In the genomic region with DNA sequence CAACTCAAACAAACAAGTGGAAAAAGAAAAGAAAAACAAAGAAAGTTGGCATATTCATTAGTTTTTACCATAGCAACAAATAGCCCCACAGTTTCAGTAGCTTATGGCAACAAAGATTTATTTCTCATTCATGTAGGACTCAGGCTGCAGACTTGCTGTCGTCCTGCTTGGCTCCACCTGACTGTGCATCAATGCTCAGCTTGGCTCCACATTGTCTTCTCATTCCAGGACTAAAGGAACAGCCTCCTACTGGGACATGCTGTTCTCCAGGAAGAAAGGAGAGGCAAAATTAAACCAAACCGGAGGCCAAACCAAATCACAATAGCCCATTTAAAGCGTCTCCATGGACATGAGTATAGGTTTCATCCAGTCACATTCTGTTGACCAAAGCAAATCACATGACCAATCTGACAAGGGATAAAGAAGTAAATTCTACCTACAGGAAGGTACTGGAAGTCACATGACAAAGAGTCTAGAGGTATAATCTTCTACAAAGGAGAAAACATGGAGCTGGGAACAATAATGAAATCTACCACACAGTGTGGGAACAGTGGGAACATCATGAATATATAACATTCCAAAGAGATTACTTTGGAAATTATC, we compare ENCODE assay signal across 27 cellular contexts.
DNase-seq lines count a peak whose midpoint lies in the region; ATAC-seq and TF ChIP-seq lines count a peak whose summit lies in the region.
"Had no signal": no experiment of that assay in that cellular context is flagged by ENCODE, and none has a peak within 500 bp of the region (broad histone marks: within the 10 kb centered on the region; RNA-seq: fewer than 3 reads in every experiment).

No MANE protein-coding gene starts in this region.

- no peak for DNase-seq in GM23338 (ENCODE audit: low spot score)
- DNase-seq in amygdala (lab: John Stamatoyannopoulos, UW): peak in 34 of 56 donors; percentile 0 to 83 (median 20)
- peak; percentile 29 to 61 for DNase-seq in hippocampal formation (lab: John Stamatoyannopoulos, UW)
- DNase-seq in renal cortical epithelial cell (ENCODE audit: low read depth): peak; percentile 9
- no peak for DNase-seq in activated CD8-positive, alpha-beta T cell treated with anti-CD3 and anti-CD28 coated beads for 36 hours
- DNase-seq: activated CD4-positive, CD25-positive, alpha-beta regulatory T cell; activated naive CD4-positive, alpha-beta T cell treated with anti-CD3 and anti-CD28 coated beads for 36 hours; activated T-cell treated with anti-CD3 and anti-CD28 coated beads, Interleukin-2, amount 50 U/mL, for 72 hours; adrenal gland; Caco-2; DMS79 treated with DMSO at 0.1 percent for 48 hours; effector memory CD4-positive, alpha-beta T cell; foreskin fibroblast; IMR-90; mesendoderm; NCI-H1048; NCI-H2029; NCI-H774; RPMI8226; T-cell; tibial artery had no signal

- H3K4me3 Mint-ChIP-seq in GM23338: no peak overlapping the region
- no peak overlapping the region for H3K4me3 Mint-ChIP-seq in activated CD8-positive, alpha-beta T cell treated with anti-CD3 and anti-CD28 coated beads for 36 hours
- H3K4me3 Mint-ChIP-seq: activated naive CD4-positive, alpha-beta T cell treated with anti-CD3 and anti-CD28 coated beads for 36 hours; activated T-cell treated with anti-CD3 and anti-CD28 coated beads, Interleukin-2, amount 50 U/mL, for 72 hours; stimulated activated naive CD8-positive, alpha-beta T cell treated with anti-CD3 and anti-CD28 coated beads, Interleukin-15, Interleukin-2, amounts not matched to agents 100 ng/mL and 50 ng/mL, for 24 hours; T-cell had no signal

- POLR2A ChIA-PET in activated CD8-positive, alpha-beta T cell treated with anti-CD3 and anti-CD28 coated beads for 36 hours (lab: Charles Lee): no interaction called here

- H4K20me1 ChIP-seq in GM23338 (replicated peaks; ENCODE audit: insufficient read depth): no peaks in the 10 kb centered on the region

- CTCF ChIA-PET in activated CD8-positive, alpha-beta T cell treated with anti-CD3 and anti-CD28 coated beads for 36 hours (lab: Charles Lee): no interaction called here

- no peaks in the 10 kb centered on the region for H3K36me3 Mint-ChIP-seq in GM23338 (ENCODE audit: low read depth)
- H3K36me3 Mint-ChIP-seq in activated CD8-positive, alpha-beta T cell treated with anti-CD3 and anti-CD28 coated beads for 36 hours (ENCODE audit: low read depth): no peaks in the 10 kb centered on the region
- H3K36me3 Mint-ChIP-seq: T-cell had no signal

- peaks cover 32% of the 10 kb centered on the region for H3K4me1 ChIP-seq in GM23338 (ENCODE audit: insufficient read depth)
- H3K4me1 ChIP-seq: adrenal gland, breast epithelium, SJSA1, tibial artery had no signal

- no peaks in the 10 kb centered on the region for H3K27me3 ChIP-seq in GM23338 (ENCODE audit: insufficient read depth)
- H3K27me3 ChIP-seq: adrenal gland, breast epithelium, SJSA1, tibial artery had no signal

- no peaks in the 10 kb centered on the region for H3K27me3 Mint-ChIP-seq in GM23338 (ENCODE audit: insufficient read depth, low read depth, poor library complexity)
- H3K27me3 Mint-ChIP-seq in activated CD8-positive, alpha-beta T cell treated with anti-CD3 and anti-CD28 coated beads for 36 hours: no peaks in the 10 kb centered on the region
- H3K27me3 Mint-ChIP-seq: stimulated activated naive CD8-positive, alpha-beta T cell treated with anti-CD3 and anti-CD28 coated beads, Interleukin-15, Interleukin-2, amounts not matched to agents 100 ng/mL and 50 ng/mL, for 24 hours; T-cell had no signal

- H3K79me2 ChIP-seq in GM23338 (replicated peaks; ENCODE audit: insufficient read depth): no peaks in the 10 kb centered on the region

- peaks cover 45% of the 10 kb centered on the region for H3K4me1 Mint-ChIP-seq in GM23338
- H3K4me1 Mint-ChIP-seq in activated CD8-positive, alpha-beta T cell treated with anti-CD3 and anti-CD28 coated beads for 36 hours (ENCODE audit: low read depth): no peaks in the 10 kb centered on the region
- H3K4me1 Mint-ChIP-seq: T-cell had no signal

- no peak overlapping the region for H3K27ac ChIP-seq in GM23338 (ENCODE audit: low read depth)
- H3K27ac ChIP-seq: adrenal gland, breast epithelium, SJSA1, tibial artery had no signal

- H3F3A ChIP-seq in GM23338 (replicated peaks; ENCODE audit: low read depth): no peaks in the 10 kb centered on the region

- peak; percentile 88 for ATAC-seq in GM23338
- ATAC-seq in activated CD8-positive, alpha-beta T cell treated with anti-CD3 and anti-CD28 coated beads for 36 hours: no peak
- no peak for ATAC-seq in GM18867 (IDR thresholded peaks at IDR 0.05; ENCODE audit: unreplicated experiment)
- no peak for ATAC-seq in HG02981 (IDR thresholded peaks at IDR 0.05; ENCODE audit: unreplicated experiment)
- ATAC-seq: activated T-cell treated with anti-CD3 and anti-CD28 coated beads, Interleukin-2, amount 50 U/mL, for 72 hours; esophagus mucosa; T-cell had no signal

- no peaks in the 10 kb centered on the region for H3K9me3 Mint-ChIP-seq in GM23338
- H3K9me3 Mint-ChIP-seq in activated CD8-positive, alpha-beta T cell treated with anti-CD3 and anti-CD28 coated beads for 36 hours: peaks cover 2% of the 10 kb centered on the region

- H3K27ac Mint-ChIP-seq in GM23338: peak overlapping the region; percentile 70
- H3K27ac Mint-ChIP-seq in activated CD8-positive, alpha-beta T cell treated with anti-CD3 and anti-CD28 coated beads for 36 hours: no peak overlapping the region
- H3K27ac Mint-ChIP-seq: activated naive CD4-positive, alpha-beta T cell treated with anti-CD3 and anti-CD28 coated beads for 36 hours; activated T-cell treated with anti-CD3 and anti-CD28 coated beads, Interleukin-2, amount 50 U/mL, for 72 hours; stimulated activated naive CD8-positive, alpha-beta T cell treated with anti-CD3 and anti-CD28 coated beads, Interleukin-15, Interleukin-2, amounts not matched to agents 100 ng/mL and 50 ng/mL, for 24 hours; T-cell had no signal

- H3K9me2 ChIP-seq in GM23338 (ENCODE audit: insufficient read depth): no peaks in the 10 kb centered on the region; the same call in 1 of the 2 replicates

- no peak overlapping the region for H3K4me3 ChIP-seq in GM23338
- H3K4me3 ChIP-seq: adrenal gland, breast epithelium, SJSA1, tibial artery had no signal

- H2AFZ ChIP-seq in GM23338: peak overlapping the region; percentile 4; the same call in 1 of the 2 replicates

- H3K36me3 ChIP-seq in GM23338 (ENCODE audit: insufficient read depth): no peaks in the 10 kb centered on the region
- H3K36me3 ChIP-seq: adrenal gland, breast epithelium, SJSA1, tibial artery had no signal

- no peak for TF ChIP-seq CTCF in GM23338 (conservative IDR thresholded peaks at IDR 0.05; ENCODE audit: low read depth in 2 of 2)
- no peak for TF ChIP-seq CTCF in activated CD8-positive, alpha-beta T cell treated with anti-CD3 and anti-CD28 coated beads for 36 hours (IDR thresholded peaks at IDR 0.05)

- H3K4me2 ChIP-seq in GM23338: no peak overlapping the region; the same call in 1 of the 2 replicates

- intact Hi-C loops in activated CD8-positive, alpha-beta T cell treated with anti-CD3 and anti-CD28 coated beads for 36 hours (cut with micrococcal nuclease): no loop called here

Comparison
In these comparisons a context has a peak if more than half of its experiments do, and no peak if none do; other contexts are left out.
1. DNase-seq: peak in amygdala (34 of 56), hippocampal formation (2 of 2) and renal cortical epithelial cell (single experiment); none in GM23338 (single experiment) and activated CD8-positive, alpha-beta T cell treated with anti-CD3 and anti-CD28 coated beads for 36 hours (single experiment).